ENCODE assay signal across 9 cellular contexts in the genomic region with DNA sequence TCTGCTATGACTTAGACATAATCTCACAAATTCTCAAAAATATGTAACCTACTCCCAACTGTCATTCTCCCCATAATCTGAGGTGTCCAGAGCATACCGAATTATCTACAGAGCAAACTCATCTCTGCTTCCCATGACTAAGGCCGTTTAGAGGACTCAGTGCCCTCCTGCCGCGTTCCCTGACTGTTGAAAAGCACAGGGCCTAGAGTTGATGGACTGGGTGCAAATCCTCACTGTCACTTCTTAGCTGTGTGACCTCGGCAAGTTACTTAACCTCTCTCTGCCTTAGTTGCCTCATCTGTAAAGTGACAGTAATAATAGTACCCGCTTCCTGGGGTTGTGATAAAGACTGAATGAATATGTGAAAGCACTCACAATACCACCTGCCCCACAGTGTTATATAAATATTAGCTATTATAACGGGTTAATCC. TPM values are rescaled to one million over a fixed set of nuclear protein-coding genes. Genes with fewer than 3 reads are reported as not detected.
DNase-seq lines count a peak whose midpoint lies in the region; ATAC-seq and TF ChIP-seq lines count a peak whose summit lies in the region.
"Had no signal": no experiment of that assay in that cellular context is flagged by ENCODE, and none has a peak within 500 bp of the region (broad histone marks: within the 10 kb centered on the region; RNA-seq: fewer than 3 reads in every experiment).

No MANE protein-coding gene starts in this region.

- intact Hi-C loops in heart right ventricle (cut with DNase I), result loop anchor here in 5 of 10 donors (2.0 to 10.0 kb wide), 7 partner anchors 35 to 97 kb away; partner anchors contain the start of gene PSMG4 (in 3 of the 5)
- intact Hi-C loops in left cardiac atrium (cut with DNase I), result no loop called here
- intact Hi-C loops in right lobe of liver (cut with DNase I), result no loop called here
- intact Hi-C loops in vagina (cut with DNase I), result no loop called here

- POLR2A ChIA-PET in activated CD8-positive, alpha-beta T cell treated with anti-CD3 and anti-CD28 coated beads, Interleukin-2, amount 10 ng/mL, durations not matched to agents 7 days and 5 days (lab: Charles Lee), result no interaction called here

- H3K4me3 ChIP-seq in heart right ventricle (peak overlapping the region in 9 of 10 donors; percentile 56 to 88 (median 78)), right lobe of liver (peak overlapping the region; percentile 56 to 59 (median 59)), vagina (peak overlapping the region; percentile 78 to 82)

- peak overlapping the region in 9 of 10 donors; percentile 84 to 97 (median 92) for H3K27ac ChIP-seq in heart right ventricle
- no peak overlapping the region for H3K27ac ChIP-seq in right lobe of liver
- H3K27ac ChIP-seq in vagina, result peak overlapping the region; percentile 95

- no peaks in the 10 kb centered on the region for H3K36me3 Mint-ChIP-seq in activated CD8-positive, alpha-beta T cell treated with anti-CD3 and anti-CD28 coated beads, Interleukin-2, amount 10 ng/mL, durations not matched to agents 7 days and 5 days (ENCODE audit: low read depth)

- no peaks in the 10 kb centered on the region for H3K9me3 Mint-ChIP-seq in activated CD8-positive, alpha-beta T cell treated with anti-CD3 and anti-CD28 coated beads, Interleukin-2, amount 10 ng/mL, durations not matched to agents 7 days and 5 days (ENCODE audit: insufficient read depth)

- TF ChIP-seq POLR2A in right lobe of liver (IDR thresholded peaks at IDR 0.05) (no peak), vagina (IDR thresholded peaks at IDR 0.05) (no peak), GM18505 (IDR thresholded peaks at IDR 0.05; ENCODE audit: borderline replicate concordance, extremely low read depth, insufficient read depth, insufficient read length) (no peak)

- H3K4me1 ChIP-seq in heart right ventricle (peaks cover 0 to 61% (median 13%) of the 10 kb centered on the region in 9 donors), right lobe of liver (no peaks in the 10 kb centered on the region), vagina (peaks cover 32% of the 10 kb centered on the region)

- no peak overlapping the region for H3K27ac Mint-ChIP-seq in activated CD8-positive, alpha-beta T cell treated with anti-CD3 and anti-CD28 coated beads, Interleukin-2, amount 10 ng/mL, durations not matched to agents 7 days and 5 days

- no peaks in the 10 kb centered on the region for H3K36me3 ChIP-seq in heart right ventricle
- H3K36me3 ChIP-seq in right lobe of liver, result no peaks in the 10 kb centered on the region
- no peaks in the 10 kb centered on the region for H3K36me3 ChIP-seq in vagina

- no peaks in the 10 kb centered on the region for H3K9me3 ChIP-seq in heart right ventricle
- no peaks in the 10 kb centered on the region for H3K9me3 ChIP-seq in right lobe of liver
- no peaks in the 10 kb centered on the region for H3K9me3 ChIP-seq in vagina

- WGBS in heart right ventricle, 2 donors, result 61 to 65% methylated on average over 7 of the region's 7 CpGs
- 57% methylated on average over 7 of the region's 7 CpGs for WGBS in right lobe of liver (ENCODE audit: insufficient coverage, low coverage, low lambda C conversion rate, missing lambda C conversion rate)

- H3K27me3 ChIP-seq in heart right ventricle (no peaks in the 10 kb centered on the region), right lobe of liver (no peaks in the 10 kb centered on the region), vagina (no peaks in the 10 kb centered on the region)

- H3K4me3 Mint-ChIP-seq in activated CD8-positive, alpha-beta T cell treated with anti-CD3 and anti-CD28 coated beads, Interleukin-2, amount 10 ng/mL, durations not matched to agents 7 days and 5 days, result peak overlapping the region; percentile 0

- CTCF ChIA-PET in activated CD8-positive, alpha-beta T cell treated with anti-CD3 and anti-CD28 coated beads, Interleukin-2, amount 10 ng/mL, durations not matched to agents 7 days and 5 days (lab: Charles Lee), result interaction anchor here (0.8 to 2.7 kb wide), 4 partner anchors 23 to 94 kb away, joined by 3 to 11 read pairs (median 3); no protein-coding TSS in a partner anchor

- TF ChIP-seq CTCF in heart right ventricle (IDR thresholded peaks at IDR 0.05) (no peak), right lobe of liver (IDR thresholded peaks at IDR 0.05) (no peak), vagina (IDR thresholded peaks at IDR 0.05) (no peak)

- peaks cover 30% of the 10 kb centered on the region for H3K27me3 Mint-ChIP-seq in activated CD8-positive, alpha-beta T cell treated with anti-CD3 and anti-CD28 coated beads, Interleukin-2, amount 10 ng/mL, durations not matched to agents 7 days and 5 days (ENCODE audit: low read depth)

- ATAC-seq in heart right ventricle (no peak), left cardiac atrium (no peak), right lobe of liver (no peak), GM18505 (IDR thresholded peaks at IDR 0.05; ENCODE audit: unreplicated experiment) (no peak)
- ATAC-seq in activated CD8-positive, alpha-beta T cell treated with anti-CD3 and anti-CD28 coated beads, Interleukin-2, amount 10 ng/mL, durations not matched to agents 7 days and 5 days, result no peak

- DNase-seq in heart right ventricle, result no peak
- DNase-seq in left cardiac atrium, result no peak
- DNase-seq in activated CD8-positive, alpha-beta T cell treated with anti-CD3 and anti-CD28 coated beads, Interleukin-2, amount 10 ng/mL, durations not matched to agents 7 days and 5 days, result no peak
- DNase-seq in right lobe of liver, result no peak
- DNase-seq in vagina (ENCODE audit: extremely low spot score in 2 of 2), result no peak
- no peak for DNase-seq in foreskin melanocyte
- DNase-seq in D341Med (ENCODE audit: low spot score), result no peak
- DNase-seq: NCI-H1436 treated with DMSO at 0.1 percent for 48 hours had no signal

- H3K4me1 Mint-ChIP-seq in activated CD8-positive, alpha-beta T cell treated with anti-CD3 and anti-CD28 coated beads, Interleukin-2, amount 10 ng/mL, durations not matched to agents 7 days and 5 days (ENCODE audit: low read depth), result peaks cover 29% of the 10 kb centered on the region

RNA-seq across cellular contexts. Expression of gene TUBB2A, which starts 4.7 kb away (rescaled TPM):
- total RNA-seq in heart right ventricle (10 to 100 TPM in 9 of 10 donors, 1 to 10 TPM in 1; 7.0 to 49.6 (median 17.5) TPM), left cardiac atrium (10 to 100 TPM; 43.8 to 57.8 TPM), right lobe of liver (100 to 1,000 TPM in 2 of 6 experiments, 10 to 100 TPM in 4; 32.8 to 136 (median 83.8) TPM), vagina (72.7 TPM)
- polyA plus RNA-seq in heart right ventricle, result 10 to 100 TPM; 10.2 to 59.3 TPM
- total RNA-seq in activated CD8-positive, alpha-beta T cell treated with anti-CD3 and anti-CD28 coated beads, Interleukin-2, amount 10 ng/mL, durations not matched to agents 7 days and 5 days, result 1 to 10 TPM; 2.7 to 3.5 TPM

RNA-seq across cellular contexts. Expression of gene BPHL, which starts 43.6 kb away (rescaled TPM):
- total RNA-seq in heart right ventricle (10 to 100 TPM; 14.5 to 44.4 (median 21.0) TPM), left cardiac atrium (10 to 100 TPM; 12.4 to 13.6 TPM), right lobe of liver (100 to 1,000 TPM in 2 of 6 experiments, 10 to 100 TPM in 4; 30.4 to 142 (median 68.6) TPM), vagina (10.3 TPM)
- 10 to 100 TPM in 1 of 2 donors, 1 to 10 TPM in 1; 5.3 to 22.6 TPM for polyA plus RNA-seq in heart right ventricle
- 1 to 10 TPM; 5.5 to 8.0 TPM for total RNA-seq in activated CD8-positive, alpha-beta T cell treated with anti-CD3 and anti-CD28 coated beads, Interleukin-2, amount 10 ng/mL, durations not matched to agents 7 days and 5 days

Comparison
In these comparisons a context has a peak if more than half of its experiments do, and no peak if none do; other contexts are left out.
1. H3K27ac ChIP-seq: peak in heart right ventricle (9 of 10) and vagina (single experiment); none in right lobe of liver (0 of 3).
2. Peak in every context shown above with its lines, with median percentiles within 50 percentile points of each other: H3K4me3 ChIP-seq.